ENCODE assay signal across 25 cellular contexts in the genomic region with DNA sequence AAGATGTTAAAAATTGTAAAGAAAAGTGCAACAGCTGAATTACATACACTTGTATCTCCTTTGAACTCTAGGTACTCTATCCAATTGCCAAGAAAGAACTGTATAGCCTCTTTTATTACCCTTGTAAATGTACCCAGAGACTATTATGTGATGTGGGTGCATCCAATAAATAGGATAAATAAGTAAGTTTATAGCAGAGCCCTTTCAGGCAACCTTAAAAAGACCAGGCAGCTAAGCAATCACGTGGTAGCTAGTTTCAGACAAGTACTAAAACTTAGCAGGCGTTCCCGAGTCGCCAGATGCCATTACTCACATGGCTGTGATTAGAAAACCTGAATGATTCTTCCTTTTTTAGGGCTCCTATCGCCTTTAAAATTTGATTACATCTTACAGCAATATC.
"Had no signal": no experiment of that assay in that cellular context is flagged by ENCODE, and none has a peak within 500 bp of the region (broad histone marks: within the 10 kb centered on the region; RNA-seq: fewer than 3 reads in every experiment).

No MANE protein-coding gene starts in this region.

- ATAC-seq: activated CD8-positive, alpha-beta T cell treated with anti-CD3 and anti-CD28 coated beads, Interleukin-2, amount 10 ng/mL, durations not matched to agents 7 days and 5 days; T-helper 17 cell; WTC11 had no signal

- H3K4me3 Mint-ChIP-seq: activated CD8-positive, alpha-beta T cell treated with anti-CD3 and anti-CD28 coated beads, Interleukin-2, amount 10 ng/mL, durations not matched to agents 7 days and 5 days; activated naive CD8-positive, alpha-beta T cell treated with anti-CD3 and anti-CD28 coated beads, Interleukin-2, amount 10 ng/mL, durations not matched to agents 7 days and 5 days; T-helper 17 cell; WTC11 had no signal

- DNase-seq: activated CD4-positive, alpha-beta T cell treated with anti-CD3 and anti-CD28 coated beads for 48 hours; activated CD4-positive, alpha-beta T cell treated with anti-CD3 and anti-CD28 coated beads, Interleukin-2, amount 50 U/mL, for 4 hours; activated CD4-positive, CD25-positive, alpha-beta regulatory T cell treated with anti-CD3 and anti-CD28 coated beads, Interleukin-2, amount 50 U/mL, for 72 hours; activated CD8-positive, alpha-beta memory T cell treated with anti-CD3 and anti-CD28 coated beads, Interleukin-2, amount 50 U/mL, for 48 hours; activated CD8-positive, alpha-beta T cell treated with anti-CD3 and anti-CD28 coated beads, Interleukin-2, amount 10 ng/mL, durations not matched to agents 7 days and 5 days; activated naive CD4-positive, alpha-beta T cell treated with anti-CD3 and anti-CD28 coated beads, Interleukin-2, amount 50 U/mL, for 16 hours; activated naive CD8-positive, alpha-beta T cell treated with anti-CD3 and anti-CD28 coated beads, Interleukin-2, amount 10 ng/mL, durations not matched to agents 7 days and 5 days; activated T-cell treated with anti-CD3 and anti-CD28 coated beads, Interleukin-2, amount 50 U/mL, for 1 hour; aorta; MG63; NCI-H1105 treated with DMSO at 0.1 percent for 48 hours; NCI-H1436 treated with DMSO at 0.1 percent for 48 hours; NCI-H187 treated with DMSO at 0.1 percent for 48 hours; NCI-H2107; NCI-H2171 treated with DMSO at 0.1 percent for 48 hours; NCI-H345; NCI-H510A; NCI-H526 treated with DMSO at 0.1 percent for 48 hours; NCI-H82; SIG-M5; T-helper 17 cell; T-helper 9 cell had no signal

- H3K4me1 ChIP-seq: breast epithelium had no signal

- H3K36me3 Mint-ChIP-seq: activated naive CD8-positive, alpha-beta T cell treated with anti-CD3 and anti-CD28 coated beads, Interleukin-2, amount 10 ng/mL, durations not matched to agents 7 days and 5 days had no signal

- H3K9me3 ChIP-seq: breast epithelium, MG63 had no signal

- H3K27me3 ChIP-seq: breast epithelium, MG63 had no signal

- H3K27ac ChIP-seq: breast epithelium, KMS-11 had no signal

- H3K36me3 ChIP-seq: breast epithelium, MG63 had no signal

- H3K4me2 ChIP-seq: KMS-11 had no signal

- H3K4me1 Mint-ChIP-seq: activated naive CD8-positive, alpha-beta T cell treated with anti-CD3 and anti-CD28 coated beads, Interleukin-2, amount 10 ng/mL, durations not matched to agents 7 days and 5 days; T-helper 17 cell; WTC11 had no signal

- H3K9me3 Mint-ChIP-seq: activated naive CD8-positive, alpha-beta T cell treated with anti-CD3 and anti-CD28 coated beads, Interleukin-2, amount 10 ng/mL, durations not matched to agents 7 days and 5 days had no signal

- H3K27ac Mint-ChIP-seq: activated CD8-positive, alpha-beta T cell treated with anti-CD3 and anti-CD28 coated beads, Interleukin-2, amount 10 ng/mL, durations not matched to agents 7 days and 5 days; activated naive CD8-positive, alpha-beta T cell treated with anti-CD3 and anti-CD28 coated beads, Interleukin-2, amount 10 ng/mL, durations not matched to agents 7 days and 5 days; T-helper 17 cell; WTC11 had no signal

- H3K4me3 ChIP-seq: breast epithelium, MG63 had no signal

- H3K27me3 Mint-ChIP-seq: activated naive CD8-positive, alpha-beta T cell treated with anti-CD3 and anti-CD28 coated beads, Interleukin-2, amount 10 ng/mL, durations not matched to agents 7 days and 5 days; T-helper 17 cell had no signal
